Comparison of ENCODE assay signal across 19 cellular contexts in genomic region chr18:23811176-23811575, GRCh38.
"Had no signal": no experiment of that assay in that cellular context is flagged by ENCODE, and none has a peak within 500 bp of the region (broad histone marks: within the 10 kb centered on the region; RNA-seq: fewer than 3 reads in every experiment).

No MANE protein-coding gene starts in this region.

- H3K36me3 ChIP-seq: gastrocnemius medialis, spleen had no signal

- H3K27me3 ChIP-seq: dorsolateral prefrontal cortex, esophagus muscularis mucosa, gastrocnemius medialis, heart right ventricle, spleen, testis, tibial nerve had no signal

- H3K9me3 ChIP-seq: esophagus muscularis mucosa, gastrocnemius medialis, heart right ventricle, mucosa of descending colon, spleen, testis, tibial nerve had no signal

- DNase-seq: cortex of kidney; dorsolateral prefrontal cortex; effector CD8-positive, alpha-beta T cell; gastrocnemius medialis; heart right ventricle; hypothalamus; kidney glomerular epithelial cell; mucosa of descending colon; spleen; stimulated activated CD4-positive, alpha-beta T cell treated with anti-CD3 and anti-CD28 coated beads, Interleukin-1b, Interleukin-23, amount 100 ng/mL, for 48 hours; stimulated activated CD4-positive, alpha-beta T cell treated with anti-CD3 and anti-CD28 coated beads, Interleukin-4, amount 100 ng/mL, for 24 hours; stimulated activated naive B cell treated with anti-CD40 and anti-IgM and Interleukin-4, amounts not matched to agents 10 μg/mL and 1 μg/mL and 100 μg/mL, for 72 hours; testis had no signal

- H3K4me3 ChIP-seq: dorsolateral prefrontal cortex, esophagus muscularis mucosa, gastrocnemius medialis, heart right ventricle, mucosa of descending colon, spleen, testis, tibial nerve had no signal

- H3K27ac Mint-ChIP-seq: stimulated activated naive B cell treated with anti-CD40 and anti-IgM and Interleukin-4, amounts not matched to agents 10 μg/mL and 1 μg/mL and 100 μg/mL, for 72 hours had no signal

- ATAC-seq: gastrocnemius medialis, heart right ventricle, mucosa of descending colon had no signal

- FAIRE-seq: islet of Langerhans had no signal

- H3K9me3 Mint-ChIP-seq: stimulated activated naive CD8-positive, alpha-beta T cell treated with anti-CD3 and anti-CD28 coated beads, Interleukin-15, amount 100 ng/mL, for 72 hours had no signal

- H3K4me1 ChIP-seq: tibial nerve had no signal

- H3K4me3 Mint-ChIP-seq: stimulated activated naive B cell treated with anti-CD40 and anti-IgM and Interleukin-4, amounts not matched to agents 10 μg/mL and 1 μg/mL and 100 μg/mL, for 72 hours; stimulated activated naive CD8-positive, alpha-beta T cell treated with anti-CD3 and anti-CD28 coated beads, Interleukin-15, amount 100 ng/mL, for 72 hours had no signal

- H3K36me3 Mint-ChIP-seq: naive thymus-derived CD8-positive, alpha-beta T cell; stimulated activated naive B cell treated with anti-CD40 and anti-IgM and Interleukin-4, amounts not matched to agents 10 μg/mL and 1 μg/mL and 100 μg/mL, for 72 hours had no signal

- H3K27ac ChIP-seq: dorsolateral prefrontal cortex, epithelial cell of prostate, esophagus muscularis mucosa, gastrocnemius medialis, heart right ventricle, spleen, testis had no signal
